Comparison of ENCODE assay signal across 18 cellular contexts in the genomic region with DNA sequence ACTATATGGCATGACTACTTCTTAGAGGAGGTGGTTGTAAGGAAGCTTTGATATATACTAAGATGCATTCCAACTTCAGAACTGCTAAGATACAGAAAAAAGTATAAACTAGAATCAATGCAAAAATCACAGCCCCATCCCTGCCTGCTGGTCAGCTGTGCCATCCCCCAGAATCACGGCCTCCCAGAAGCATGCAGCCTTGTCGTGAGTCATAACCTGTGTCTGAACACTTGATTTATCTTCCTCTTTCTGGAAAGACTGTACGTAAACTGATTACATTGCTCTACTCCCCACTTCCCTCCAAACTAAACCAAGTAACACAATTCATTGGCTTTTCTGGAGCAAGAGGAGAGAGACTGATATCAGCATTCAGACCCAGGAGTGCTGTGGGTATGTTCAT. TPM values are rescaled to one million over a fixed set of nuclear protein-coding genes. Genes with fewer than 3 reads are reported as not detected.
A peak's percentile ranks its signal among the peaks of the same experiment; 100 is the strongest.
DNase-seq lines count a peak whose midpoint lies in the region; ATAC-seq and TF ChIP-seq lines count a peak whose summit lies in the region.
"Had no signal": no experiment of that assay in that cellular context is flagged by ENCODE, and none has a peak within 500 bp of the region (broad histone marks: within the 10 kb centered on the region; RNA-seq: fewer than 3 reads in every experiment).

No MANE protein-coding gene starts in this region.

- H3K27me3 ChIP-seq in fibroblast of lung (ENCODE audit: control insufficient read depth, insufficient read depth, low read length), result no peaks in the 10 kb centered on the region

- no peaks in the 10 kb centered on the region for H3K36me3 ChIP-seq in fibroblast of lung (ENCODE audit: control insufficient read depth, insufficient read depth, low read length)
- H3K36me3 ChIP-seq: HAP-1 had no signal

- no peaks in the 10 kb centered on the region for H3K9me3 ChIP-seq in fibroblast of lung (ENCODE audit: control insufficient read depth, insufficient read depth, low read depth, low read length)
- H3K9me3 ChIP-seq: HAP-1 had no signal

- no peak overlapping the region for H3K4me3 ChIP-seq in fibroblast of lung (replicated peaks in 1 of 4; ENCODE audit: control extremely low read depth in 1 of 4, insufficient read depth in 1 of 4, low read depth in 3 of 4, low read length in 4 of 4)
- H3K4me3 ChIP-seq: HAP-1 had no signal

- no peak for ATAC-seq in GM21390 (IDR thresholded peaks at IDR 0.05; ENCODE audit: unreplicated experiment)

- no peak overlapping the region for H3K27ac ChIP-seq in fibroblast of lung (ENCODE audit: insufficient read depth, low read length)

- no peak for TF ChIP-seq CTCF in fibroblast of lung (conservative IDR thresholded peaks at IDR 0.05 in 1 of 2, IDR thresholded peaks at IDR 0.05 in 1 of 2; ENCODE audit: low read depth in 1 of 2, low read length in 2 of 2)

- peak; percentile 31 for DNase-seq in EL
- DNase-seq in NOMO-1 treated with DMSO at 0.1 percent for 48 hours (lab: John Stamatoyannopoulos, UW; ENCODE audit: unreplicated experiment), result peak; percentile 74
- DNase-seq in fibroblast of lung (ENCODE audit: low read depth in 2 of 2), result peak; percentile 3 to 8
- DNase-seq in retina, result peak; percentile 4
- DNase-seq in NCI-H2029 (lab: John Stamatoyannopoulos, UW), result no peak
- no peak for DNase-seq in stimulated activated CD4-positive, alpha-beta T cell treated with anti-CD3 and anti-CD28 coated beads, Interleukin-2, amount 100 ng/mL, for 24 hours
- DNase-seq in NCI-H510A (lab: John Stamatoyannopoulos, UW), result no peak
- DNase-seq: activated CD4-positive, alpha-beta T cell treated with anti-CD3 and anti-CD28 coated beads, Interleukin-2, amount 50 U/mL, for 4 hours; C1 segment of cervical spinal cord; immature natural killer cell; NCI-H2227 treated with DMSO at 0.1 percent for 48 hours; stimulated activated CD4-positive, alpha-beta T cell treated with anti-CD3 and anti-CD28 coated beads, Interleukin-4, amount 100 ng/mL, for 4 hours; stimulated activated naive CD4-positive, alpha-beta T cell had no signal

- H3K4me1 ChIP-seq in fibroblast of lung (ENCODE audit: control insufficient read depth, extremely low read depth, insufficient read depth, low read length), result no peaks in the 10 kb centered on the region
- H3K4me1 ChIP-seq: HAP-1 had no signal

- no peaks in the 10 kb centered on the region for H3K79me2 ChIP-seq in fibroblast of lung (ENCODE audit: control insufficient read depth, insufficient read depth, low read length)

- no peak overlapping the region for H3K4me2 ChIP-seq in fibroblast of lung (ENCODE audit: extremely low read depth, insufficient read depth, low read length)

- no peak overlapping the region for H3K9ac ChIP-seq in fibroblast of lung (ENCODE audit: insufficient read depth, low read length)

- no peaks in the 10 kb centered on the region for H4K20me1 ChIP-seq in fibroblast of lung (ENCODE audit: control insufficient read depth, extremely low read depth, insufficient read depth, low read length)

- H2AFZ ChIP-seq in fibroblast of lung (ENCODE audit: low read length), result no peak overlapping the region

RNA-seq across cellular contexts. Expression of gene SCP2D1, which starts 18.2 kb away (rescaled TPM):
- not detected in 2 replicates for total RNA-seq in fibroblast of lung
- polyA plus RNA-seq in fibroblast of lung, result not detected in 2 replicates
- not detected in 2 replicates for polyA plus RNA-seq in fibroblast of lung (2012)
- not detected in 2 replicates for polyA minus RNA-seq in fibroblast of lung (ENCODE audit: low replicate concordance)
- total RNA-seq: dermis microvascular lymphatic vessel endothelial cell; mucosa of gallbladder; T-helper 2 cell treated with Interferon-gamma antibody and Interleukin-4, amounts not matched to agents 100 ng/mL and 5 ng/mL, for 36 hours had no signal
- polyA plus RNA-seq: immature natural killer cell had no signal

Comparison
In these comparisons a context has a peak if more than half of its experiments do, and no peak if none do; other contexts are left out.
1. DNase-seq: peak in EL (single experiment), NOMO-1 treated with DMSO at 0.1 percent for 48 hours (single experiment), fibroblast of lung (2 of 2) and retina (single experiment); none in NCI-H2029 (single experiment), stimulated activated CD4-positive, alpha-beta T cell treated with anti-CD3 and anti-CD28 coated beads, Interleukin-2, amount 100 ng/mL, for 24 hours (0 of 2) and NCI-H510A (single experiment).